Comparison of ENCODE assay signal across 28 cellular contexts in the genomic region with DNA sequence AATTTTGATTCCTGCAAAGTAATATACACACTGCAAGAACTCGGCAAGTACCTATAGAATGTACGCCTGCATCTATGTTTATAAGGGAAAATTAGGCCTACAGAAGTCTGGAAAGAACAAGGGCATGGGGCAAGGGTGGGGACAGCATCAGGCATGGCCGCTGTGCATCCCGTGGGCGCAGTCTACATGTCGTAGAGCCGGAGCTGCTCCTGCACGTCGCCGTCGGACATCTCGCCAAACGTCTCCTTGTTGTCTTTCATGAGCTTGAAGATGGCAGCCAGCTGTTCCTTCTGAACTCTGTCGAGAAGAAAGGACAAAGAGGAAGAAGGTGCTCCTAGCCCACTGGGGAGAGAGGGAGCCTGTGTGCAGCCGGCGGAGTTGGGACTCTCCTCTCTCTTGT.
"Had no signal": no experiment of that assay in that cellular context is flagged by ENCODE, and none has a peak within 500 bp of the region (broad histone marks: within the 10 kb centered on the region; RNA-seq: fewer than 3 reads in every experiment).

No MANE protein-coding gene starts in this region.

- H3K4me1 ChIP-seq: breast epithelium had no signal

- H3K27ac ChIP-seq: ascending aorta, breast epithelium had no signal

- H3K4me3 ChIP-seq: ascending aorta, breast epithelium had no signal

- DNase-seq: activated CD4-positive, alpha-beta T cell treated with anti-CD3 and anti-CD28 coated beads, Interleukin-2, amount 10 ng/mL, durations not matched to agents 24 days and 14 days; activated CD4-positive, alpha-beta T cell treated with anti-CD3 and anti-CD28 coated beads, Interleukin-2, amount 50 U/mL, for 4 hours; activated CD8-positive, alpha-beta T cell treated with anti-CD3 and anti-CD28 coated beads for 36 hours; activated effector memory CD4-positive, alpha-beta T cell treated with anti-CD3 and anti-CD28 coated beads, Interleukin-2, amount 50 U/mL, for 16 hours; activated naive CD4-positive, alpha-beta T cell; activated naive CD4-positive, alpha-beta T cell treated with anti-CD3 and anti-CD28 coated beads, Interleukin-2, amount 50 U/mL, for 16 hours; activated naive CD8-positive, alpha-beta T cell treated with anti-CD3 and anti-CD28 coated beads for 36 hours; activated T-cell treated with anti-CD3 and anti-CD28 coated beads, Interleukin-2, amount 50 U/mL, for 1 hour; activated T-cell treated with anti-CD3 and anti-CD28 coated beads, Interleukin-2, amount 50 U/mL, for 72 hours; amygdala; KG1; NCI-H1105 treated with DMSO at 0.1 percent for 48 hours; NCI-H1436; NCI-H1694; NCI-H1930; NCI-H2081 treated with DMSO at 0.1 percent for 48 hours; NCI-H345; NCI-H524 treated with DMSO at 0.1 percent for 48 hours; RPMI8226; SIG-M5; T-helper 1 cell; T-helper 2 cell; T-helper 9 cell had no signal

- H3K9me3 ChIP-seq: ascending aorta, breast epithelium had no signal

- H3K27me3 ChIP-seq: ascending aorta, breast epithelium had no signal

- H3K36me3 ChIP-seq: breast epithelium had no signal

- ATAC-seq: activated CD8-positive, alpha-beta T cell treated with anti-CD3 and anti-CD28 coated beads for 36 hours; activated T-helper 17 cell treated with anti-CD3 and anti-CD28 coated beads, Interleukin-2, amount 50 U/mL, for 72 hours; Panc1; SK-N-SH treated with all-trans-retinoic acid at 6 μM for 48 hours had no signal
